In genomic region chr5:134438268-134438622, GRCh38 we compare ENCODE assay signal across 11 cellular contexts. TPM values are rescaled to one million over a fixed set of nuclear protein-coding genes. Genes with fewer than 3 reads are reported as not detected.
A peak's percentile ranks its signal among the peaks of the same experiment; 100 is the strongest.
DNase-seq lines count a peak whose midpoint lies in the region; ATAC-seq and TF ChIP-seq lines count a peak whose summit lies in the region.
"Had no signal": no experiment of that assay in that cellular context is flagged by ENCODE, and none has a peak within 500 bp of the region (broad histone marks: within the 10 kb centered on the region; RNA-seq: fewer than 3 reads in every experiment).

No MANE protein-coding gene starts in this region.

- no peaks in the 10 kb centered on the region for H3K36me3 Mint-ChIP-seq in activated T-cell treated with anti-CD3 and anti-CD28 coated beads, Interleukin-2, amount 50 U/mL, for 72 hours (ENCODE audit: insufficient read depth in 2 of 2)
- H3K36me3 Mint-ChIP-seq: activated naive CD8-positive, alpha-beta T cell treated with anti-CD3 and anti-CD28 coated beads, Interleukin-2, amount 10 ng/mL, durations not matched to agents 7 days and 5 days had no signal

- H3K4me3 Mint-ChIP-seq in activated T-cell treated with anti-CD3 and anti-CD28 coated beads, Interleukin-2, amount 50 U/mL, for 72 hours, result no peak overlapping the region
- H3K4me3 Mint-ChIP-seq: activated naive CD8-positive, alpha-beta T cell treated with anti-CD3 and anti-CD28 coated beads, Interleukin-2, amount 10 ng/mL, durations not matched to agents 7 days and 5 days had no signal

- no peak overlapping the region for H3K27ac Mint-ChIP-seq in activated T-cell treated with anti-CD3 and anti-CD28 coated beads, Interleukin-2, amount 50 U/mL, for 72 hours
- H3K27ac Mint-ChIP-seq: activated naive CD8-positive, alpha-beta T cell treated with anti-CD3 and anti-CD28 coated beads, Interleukin-2, amount 10 ng/mL, durations not matched to agents 7 days and 5 days had no signal

- intact Hi-C loops in left ventricle myocardium inferior (cut with micrococcal nuclease), result no loop called here

- H3K9me3 ChIP-seq in left ventricle myocardium inferior (replicated peaks), result no peaks in the 10 kb centered on the region
- H3K9me3 ChIP-seq: thoracic aorta had no signal

- no peaks in the 10 kb centered on the region for H3K36me3 ChIP-seq in left ventricle myocardium inferior
- H3K36me3 ChIP-seq: thoracic aorta had no signal

- H3K27me3 ChIP-seq in left ventricle myocardium inferior (ENCODE audit: low read depth), result no peaks in the 10 kb centered on the region

- no peak for ATAC-seq in activated T-cell treated with anti-CD3 and anti-CD28 coated beads, Interleukin-2, amount 50 U/mL, for 72 hours (replicated peaks in 1 of 2)
- ATAC-seq in HG03439 (IDR thresholded peaks at IDR 0.05; ENCODE audit: unreplicated experiment), result no peak

- DNase-seq in HS-5 (ENCODE audit: low read depth) (peak; percentile 60), amniotic epithelial cell (ENCODE audit: low read depth) (peak; percentile 83), left ventricle myocardium inferior (no peak), NAMALWA (ENCODE audit: low spot score) (no peak)
- DNase-seq in activated T-cell treated with anti-CD3 and anti-CD28 coated beads, Interleukin-2, amount 50 U/mL, for 72 hours, result no peak
- DNase-seq in stimulated activated CD8-positive, alpha-beta memory T cell treated with anti-CD3 and anti-CD28 coated beads, Interleukin-4, amount 100 ng/mL, for 48 hours, result no peak
- DNase-seq: activated naive CD8-positive, alpha-beta T cell treated with anti-CD3 and anti-CD28 coated beads, Interleukin-2, amount 10 ng/mL, durations not matched to agents 7 days and 5 days; MV-4-11 had no signal

- no peaks in the 10 kb centered on the region for H3K27me3 Mint-ChIP-seq in activated T-cell treated with anti-CD3 and anti-CD28 coated beads, Interleukin-2, amount 50 U/mL, for 72 hours (ENCODE audit: low read depth)

- H3K4me1 ChIP-seq in left ventricle myocardium inferior, result peaks cover 41% of the 10 kb centered on the region

- H3K9me3 Mint-ChIP-seq in activated T-cell treated with anti-CD3 and anti-CD28 coated beads, Interleukin-2, amount 50 U/mL, for 72 hours, result no peaks in the 10 kb centered on the region
- H3K9me3 Mint-ChIP-seq: activated naive CD8-positive, alpha-beta T cell treated with anti-CD3 and anti-CD28 coated beads, Interleukin-2, amount 10 ng/mL, durations not matched to agents 7 days and 5 days had no signal

- H3K4me3 ChIP-seq in left ventricle myocardium inferior, result no peak overlapping the region
- H3K4me3 ChIP-seq: thoracic aorta had no signal

- no peak for TF ChIP-seq CTCF in left ventricle myocardium inferior (IDR thresholded peaks at IDR 0.05; ENCODE audit: borderline replicate concordance)

- H3K27ac ChIP-seq in left ventricle myocardium inferior (replicated peaks) (peak overlapping the region; percentile 90), temporal lobe (ENCODE audit: low read depth, low read length) (peak overlapping the region; percentile 46)
- H3K27ac ChIP-seq: thoracic aorta had no signal

- H3K4me1 Mint-ChIP-seq in activated T-cell treated with anti-CD3 and anti-CD28 coated beads, Interleukin-2, amount 50 U/mL, for 72 hours (ENCODE audit: low read depth), result peaks cover 33% of the 10 kb centered on the region

RNA-seq across cellular contexts. Expression of gene CDKN2AIPNL, which starts 26.6 kb away (rescaled TPM):
- 39.6 TPM for total RNA-seq in left ventricle myocardium inferior
- total RNA-seq in temporal lobe, result 29.5 TPM
- 10 to 100 TPM; 24.6 to 25.8 TPM for total RNA-seq in activated T-cell treated with anti-CD3 and anti-CD28 coated beads, Interleukin-2, amount 50 U/mL, for 72 hours

Comparison
In these comparisons a context has a peak if more than half of its experiments do, and no peak if none do; other contexts are left out.
1. DNase-seq: peak in HS-5 (single experiment) and amniotic epithelial cell (single experiment); none in left ventricle myocardium inferior (single experiment), NAMALWA (single experiment), activated T-cell treated with anti-CD3 and anti-CD28 coated beads, Interleukin-2, amount 50 U/mL, for 72 hours (0 of 2) and stimulated activated CD8-positive, alpha-beta memory T cell treated with anti-CD3 and anti-CD28 coated beads, Interleukin-4, amount 100 ng/mL, for 48 hours (single experiment).